10 cellular contexts compared by ENCODE assay signal in the genomic region with DNA sequence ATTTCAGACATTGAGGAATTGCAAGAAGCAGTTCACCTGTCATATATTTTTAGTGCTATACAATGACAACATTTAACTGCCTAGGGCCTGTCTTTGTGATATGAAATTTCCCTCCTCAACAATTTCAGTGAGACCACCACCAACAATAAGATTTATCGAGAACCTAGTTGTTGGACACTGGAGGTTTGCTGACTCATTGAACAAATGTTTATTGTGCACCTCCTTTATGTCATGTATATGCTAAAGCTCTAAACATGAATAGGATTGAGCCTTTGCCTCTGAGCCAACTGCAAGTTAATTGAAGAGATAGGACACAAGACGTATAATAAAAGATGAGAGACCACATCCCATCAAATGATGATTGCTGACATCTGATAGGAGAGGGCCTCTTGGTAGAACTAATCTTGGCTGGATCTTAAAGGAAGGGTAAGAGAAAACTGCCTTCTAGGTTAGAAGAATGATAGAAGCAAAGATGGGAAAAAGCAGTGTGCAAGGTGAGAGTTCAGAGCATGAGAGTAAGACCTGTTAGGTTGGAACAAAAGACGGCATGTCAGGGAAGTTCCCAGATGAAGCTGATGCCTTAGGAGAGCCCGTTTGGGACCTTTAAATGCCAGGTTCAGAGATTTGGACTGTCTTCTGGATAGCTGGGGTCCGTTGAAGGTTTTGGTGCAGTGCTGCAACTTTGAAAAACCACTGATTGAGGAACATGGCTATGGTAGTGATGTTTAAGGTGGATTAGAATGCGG.
A peak's percentile ranks its signal among the peaks of the same experiment; 100 is the strongest.
DNase-seq lines count a peak whose midpoint lies in the region; ATAC-seq and TF ChIP-seq lines count a peak whose summit lies in the region.
"Had no signal": no experiment of that assay in that cellular context is flagged by ENCODE, and none has a peak within 500 bp of the region (broad histone marks: within the 10 kb centered on the region; RNA-seq: fewer than 3 reads in every experiment).

No MANE protein-coding gene starts in this region.

- H3K9me3 Mint-ChIP-seq in activated T-cell treated with anti-CD3 and anti-CD28 coated beads, Interleukin-2, amount 50 U/mL, for 24 hours = no peaks in the 10 kb centered on the region
- H3K9me3 Mint-ChIP-seq in WTC11 = no peaks in the 10 kb centered on the region
- H3K9me3 Mint-ChIP-seq in stimulated activated naive CD8-positive, alpha-beta T cell treated with anti-CD3 and anti-CD28 coated beads, Interleukin-15, amount 100 ng/mL, for 72 hours = no peaks in the 10 kb centered on the region

- ATAC-seq in WTC11 = no peak
- ATAC-seq in stimulated activated naive CD8-positive, alpha-beta T cell treated with anti-CD3 and anti-CD28 coated beads, Interleukin-15, amount 100 ng/mL, for 72 hours = no peak

- peaks cover 86% of the 10 kb centered on the region for H3K4me1 Mint-ChIP-seq in activated T-cell treated with anti-CD3 and anti-CD28 coated beads, Interleukin-2, amount 50 U/mL, for 24 hours (ENCODE audit: low read depth)
- H3K4me1 Mint-ChIP-seq in WTC11 = peaks cover 53% of the 10 kb centered on the region
- peaks cover 90% of the 10 kb centered on the region for H3K4me1 Mint-ChIP-seq in stimulated activated naive CD8-positive, alpha-beta T cell treated with anti-CD3 and anti-CD28 coated beads, Interleukin-15, amount 100 ng/mL, for 72 hours

- POLR2A ChIA-PET in WTC11 (lab: Charles Lee) = no interaction called here

- TF ChIP-seq CTCF in WTC11 (IDR thresholded peaks at IDR 0.05) = no peak

- CTCF ChIA-PET in WTC11 (lab: Charles Lee) = interaction anchor here (0.8 kb wide), 1 partner anchor 66 kb away, joined by 3 read pairs; no protein-coding TSS in a partner anchor

- H3K4me3 Mint-ChIP-seq in activated T-cell treated with anti-CD3 and anti-CD28 coated beads, Interleukin-2, amount 50 U/mL, for 24 hours = peak overlapping the region; percentile 19
- H3K4me3 Mint-ChIP-seq in WTC11 = no peak overlapping the region
- H3K4me3 Mint-ChIP-seq in stimulated activated naive CD8-positive, alpha-beta T cell treated with anti-CD3 and anti-CD28 coated beads, Interleukin-15, amount 100 ng/mL, for 72 hours = peak overlapping the region; percentile 53 to 58

- H3K27ac Mint-ChIP-seq in activated T-cell treated with anti-CD3 and anti-CD28 coated beads, Interleukin-2, amount 50 U/mL, for 24 hours = peak overlapping the region; percentile 90
- peak overlapping the region; percentile 71 for H3K27ac Mint-ChIP-seq in WTC11
- peak overlapping the region; percentile 85 to 87 for H3K27ac Mint-ChIP-seq in stimulated activated naive CD8-positive, alpha-beta T cell treated with anti-CD3 and anti-CD28 coated beads, Interleukin-15, amount 100 ng/mL, for 72 hours

- DNase-seq in activated T-cell treated with anti-CD3 and anti-CD28 coated beads, Interleukin-2, amount 50 U/mL, for 24 hours = no peak
- no peak for DNase-seq in activated T-cell treated with anti-CD3 and anti-CD28 coated beads for 4 hours
- DNase-seq in WTC11 (ENCODE audit: low spot score) = no peak
- peak; percentile 29 for DNase-seq in islet precursor cell
- no peak for DNase-seq in stimulated activated naive CD8-positive, alpha-beta T cell treated with anti-CD3 and anti-CD28 coated beads, Interleukin-15, amount 100 ng/mL, for 72 hours
- no peak for DNase-seq in KG1 (lab: John Stamatoyannopoulos, UW)
- no peak for DNase-seq in DMS153 (lab: John Stamatoyannopoulos, UW)
- DNase-seq in NCI-H2029 treated with DMSO at 0.1 percent for 48 hours (lab: John Stamatoyannopoulos, UW) = no peak
- DNase-seq: cerebellar nuclear complex, glutamatergic neuron had no signal

- H3K27me3 Mint-ChIP-seq in activated T-cell treated with anti-CD3 and anti-CD28 coated beads, Interleukin-2, amount 50 U/mL, for 24 hours = no peaks in the 10 kb centered on the region
- no peaks in the 10 kb centered on the region for H3K27me3 Mint-ChIP-seq in WTC11 (ENCODE audit: low read depth)
- no peaks in the 10 kb centered on the region for H3K27me3 Mint-ChIP-seq in stimulated activated naive CD8-positive, alpha-beta T cell treated with anti-CD3 and anti-CD28 coated beads, Interleukin-15, amount 100 ng/mL, for 72 hours

- no peaks in the 10 kb centered on the region for H3K36me3 Mint-ChIP-seq in activated T-cell treated with anti-CD3 and anti-CD28 coated beads, Interleukin-2, amount 50 U/mL, for 24 hours (ENCODE audit: low read depth)
- no peaks in the 10 kb centered on the region for H3K36me3 Mint-ChIP-seq in WTC11

TF ChIP-seq in WTC11, 78 proteins besides CTCF, POLR2A, EP300 and RAD21:
- no peak for TF ChIP-seq GRHL2 (CRISPR knock-in tag; IDR thresholded peaks at IDR 0.05; ENCODE audit: insufficient replicate concordance, severe bottlenecking)
- no peak for TF ChIP-seq PRRX2 (CRISPR knock-in tag; IDR thresholded peaks at IDR 0.05)
- TF ChIP-seq, protein P1, sequence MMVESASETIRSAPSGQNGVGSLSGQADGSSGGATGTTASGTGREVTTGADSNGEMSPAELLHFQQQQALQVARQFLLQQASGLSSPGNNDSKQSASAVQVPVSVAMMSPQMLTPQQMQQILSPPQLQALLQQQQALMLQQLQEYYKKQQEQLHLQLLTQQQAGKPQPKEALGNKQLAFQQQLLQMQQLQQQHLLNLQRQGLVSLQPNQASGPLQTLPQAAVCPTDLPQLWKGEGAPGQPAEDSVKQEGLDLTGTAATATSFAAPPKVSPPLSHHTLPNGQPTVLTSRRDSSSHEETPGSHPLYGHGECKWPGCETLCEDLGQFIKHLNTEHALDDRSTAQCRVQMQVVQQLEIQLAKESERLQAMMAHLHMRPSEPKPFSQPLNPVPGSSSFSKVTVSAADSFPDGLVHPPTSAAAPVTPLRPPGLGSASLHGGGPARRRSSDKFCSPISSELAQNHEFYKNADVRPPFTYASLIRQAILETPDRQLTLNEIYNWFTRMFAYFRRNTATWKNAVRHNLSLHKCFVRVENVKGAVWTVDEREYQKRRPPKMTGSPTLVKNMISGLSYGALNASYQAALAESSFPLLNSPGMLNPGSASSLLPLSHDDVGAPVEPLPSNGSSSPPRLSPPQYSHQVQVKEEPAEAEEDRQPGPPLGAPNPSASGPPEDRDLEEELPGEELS (CRISPR knock-in tag; IDR thresholded peaks at IDR 0.05) = no peak
- no peak for TF ChIP-seq JAZF1 (CRISPR knock-in tag; IDR thresholded peaks at IDR 0.05)
- TF ChIP-seq, protein P2, sequence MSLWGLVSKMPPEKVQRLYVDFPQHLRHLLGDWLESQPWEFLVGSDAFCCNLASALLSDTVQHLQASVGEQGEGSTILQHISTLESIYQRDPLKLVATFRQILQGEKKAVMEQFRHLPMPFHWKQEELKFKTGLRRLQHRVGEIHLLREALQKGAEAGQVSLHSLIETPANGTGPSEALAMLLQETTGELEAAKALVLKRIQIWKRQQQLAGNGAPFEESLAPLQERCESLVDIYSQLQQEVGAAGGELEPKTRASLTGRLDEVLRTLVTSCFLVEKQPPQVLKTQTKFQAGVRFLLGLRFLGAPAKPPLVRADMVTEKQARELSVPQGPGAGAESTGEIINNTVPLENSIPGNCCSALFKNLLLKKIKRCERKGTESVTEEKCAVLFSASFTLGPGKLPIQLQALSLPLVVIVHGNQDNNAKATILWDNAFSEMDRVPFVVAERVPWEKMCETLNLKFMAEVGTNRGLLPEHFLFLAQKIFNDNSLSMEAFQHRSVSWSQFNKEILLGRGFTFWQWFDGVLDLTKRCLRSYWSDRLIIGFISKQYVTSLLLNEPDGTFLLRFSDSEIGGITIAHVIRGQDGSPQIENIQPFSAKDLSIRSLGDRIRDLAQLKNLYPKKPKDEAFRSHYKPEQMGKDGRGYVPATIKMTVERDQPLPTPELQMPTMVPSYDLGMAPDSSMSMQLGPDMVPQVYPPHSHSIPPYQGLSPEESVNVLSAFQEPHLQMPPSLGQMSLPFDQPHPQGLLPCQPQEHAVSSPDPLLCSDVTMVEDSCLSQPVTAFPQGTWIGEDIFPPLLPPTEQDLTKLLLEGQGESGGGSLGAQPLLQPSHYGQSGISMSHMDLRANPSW (CRISPR knock-in tag; conservative IDR thresholded peaks at IDR 0.05; ENCODE audit: low read depth) = no peak
- no peak for TF ChIP-seq ZNF317 (CRISPR knock-in tag; IDR thresholded peaks at IDR 0.05; ENCODE audit: borderline replicate concordance, low read depth)
